29 cellular contexts compared by ENCODE assay signal in genomic region chr16:54901606-54902005, GRCh38. TPM values are rescaled to one million over a fixed set of nuclear protein-coding genes. Genes with fewer than 3 reads are reported as not detected.
"Had no signal": no experiment of that assay in that cellular context is flagged by ENCODE, and none has a peak within 500 bp of the region (broad histone marks: within the 10 kb centered on the region; RNA-seq: fewer than 3 reads in every experiment).

No MANE protein-coding gene starts in this region.

- H3K36me3 Mint-ChIP-seq: stimulated activated effector memory CD8-positive, alpha-beta T cell treated with anti-CD3 and anti-CD28 coated beads, Interleukin-12 subunit alpha, Interleukin-12 subunit beta, amount 100 ng/mL, for 72 hours; stimulated activated memory B cell treated with anti-CD40 and anti-IgM and Interleukin-4, amounts not matched to agents 10 μg/mL and 1 μg/mL and 100 μg/mL, for 72 hours; stimulated activated naive B cell treated with anti-CD40 and anti-IgM and Interleukin-4, amounts not matched to agents 10 μg/mL and 1 μg/mL and 100 μg/mL, for 72 hours had no signal

- H3K27ac ChIP-seq: stomach, suprapubic skin, testis, thoracic aorta, thyroid gland, tibial artery, tibial nerve, transverse colon, upper lobe of left lung, upper lobe of right lung, uterus, vagina had no signal

- H3K27me3 Mint-ChIP-seq: stimulated activated memory B cell treated with anti-CD40 and anti-IgM and Interleukin-4, amounts not matched to agents 10 μg/mL and 1 μg/mL and 100 μg/mL, for 72 hours; stimulated activated naive CD8-positive, alpha-beta T cell treated with anti-CD3 and anti-CD28 coated beads, Interleukin-15, amount 100 ng/mL, for 72 hours; type B pancreatic cell had no signal

- H3K36me3 ChIP-seq: stomach, suprapubic skin, thoracic aorta, thyroid gland, tibial nerve, transverse colon, upper lobe of left lung, upper lobe of right lung, uterus, vagina had no signal

- H3K9me3 ChIP-seq: testis, thoracic aorta, thyroid gland, transverse colon, upper lobe of right lung, vagina had no signal

- DNase-seq: stimulated activated CD4-positive, alpha-beta T cell treated with anti-CD3 and anti-CD28 coated beads, Interleukin-2, amount 100 ng/mL, for 48 hours; stimulated activated CD4-positive, alpha-beta T cell treated with anti-CD3 and anti-CD28 coated beads, Interleukin-4, amount 100 ng/mL, for 1 hour; stimulated activated CD4-positive, alpha-beta T cell treated with anti-CD3 and anti-CD28 coated beads, Interleukin-4, amount 100 ng/mL, for 24 hours; stimulated activated CD4-positive, alpha-beta T cell treated with anti-CD3 and anti-CD28 coated beads, Interleukin-4, amount 100 ng/mL, for 4 hours; stimulated activated CD8-positive, alpha-beta memory T cell treated with anti-CD3 and anti-CD28 coated beads, Interleukin-4, amount 100 ng/mL, for 48 hours; stimulated activated naive B cell treated with anti-CD40 and anti-IgM and Interleukin-4, amounts not matched to agents 10 μg/mL and 1 μg/mL and 100 μg/mL, for 72 hours; stimulated activated naive CD4-positive, alpha-beta T cell; stimulated activated naive CD4-positive, alpha-beta T cell treated with Interleukin-2 at 50 U/mL for 16 hours; stimulated activated naive CD8-positive, alpha-beta T cell treated with anti-CD3 and anti-CD28 coated beads, Interleukin-15, amount 100 ng/mL, for 72 hours; stimulated activated naive CD8-positive, alpha-beta T cell treated with anti-CD3 and anti-CD28 coated beads, Interleukin-15, Interleukin-2, amounts not matched to agents 100 U/mL and 50 U/mL, for 24 hours; stomach; substantia nigra; testis; thyroid gland; tibial artery; transverse colon; trophoblast cell; upper lobe of left lung; upper lobe of right lung; uterus had no signal

- H3K4me1 Mint-ChIP-seq: stimulated activated effector memory CD8-positive, alpha-beta T cell treated with anti-CD3 and anti-CD28 coated beads, Interleukin-12 subunit alpha, Interleukin-12 subunit beta, amount 100 ng/mL, for 72 hours; stimulated activated memory B cell treated with anti-CD40 and anti-IgM and Interleukin-4, amounts not matched to agents 10 μg/mL and 1 μg/mL and 100 μg/mL, for 72 hours; stimulated activated naive CD8-positive, alpha-beta T cell treated with anti-CD3 and anti-CD28 coated beads, Interleukin-15, amount 100 ng/mL, for 72 hours had no signal

- H3K4me3 ChIP-seq: stomach, suprapubic skin, testis, thoracic aorta, thyroid gland, tibial artery, tibial nerve, transverse colon, upper lobe of left lung, upper lobe of right lung, uterus, vagina had no signal

- ATAC-seq: stimulated activated effector memory CD8-positive, alpha-beta T cell treated with anti-CD3 and anti-CD28 coated beads, Interleukin-12 subunit alpha, Interleukin-12 subunit beta, amount 100 ng/mL, for 72 hours; stimulated activated memory B cell treated with anti-CD40 and anti-IgM and Interleukin-4, amounts not matched to agents 10 μg/mL and 1 μg/mL and 100 μg/mL, for 72 hours; stimulated activated naive B cell treated with anti-CD40 and anti-IgM and Interleukin-4, amounts not matched to agents 10 μg/mL and 1 μg/mL and 100 μg/mL, for 72 hours; stimulated activated naive CD8-positive, alpha-beta T cell treated with anti-CD3 and anti-CD28 coated beads, Interleukin-15, amount 100 ng/mL, for 72 hours; stimulated activated naive CD8-positive, alpha-beta T cell treated with anti-CD3 and anti-CD28 coated beads, Interleukin-15, Interleukin-2, amounts not matched to agents 100 U/mL and 50 U/mL, for 24 hours; upper lobe of right lung had no signal

- H3K4me1 ChIP-seq: stomach, suprapubic skin, testis, thyroid gland, tibial artery, tibial nerve, transverse colon, upper lobe of left lung, upper lobe of right lung, uterus, vagina had no signal

- H3K27ac Mint-ChIP-seq: stimulated activated effector memory CD8-positive, alpha-beta T cell treated with anti-CD3 and anti-CD28 coated beads, Interleukin-12 subunit alpha, Interleukin-12 subunit beta, amount 100 ng/mL, for 72 hours; stimulated activated memory B cell treated with anti-CD40 and anti-IgM and Interleukin-4, amounts not matched to agents 10 μg/mL and 1 μg/mL and 100 μg/mL, for 72 hours; stimulated activated naive B cell treated with anti-CD40 and anti-IgM and Interleukin-4, amounts not matched to agents 10 μg/mL and 1 μg/mL and 100 μg/mL, for 72 hours; stimulated activated naive CD8-positive, alpha-beta T cell treated with anti-CD3 and anti-CD28 coated beads, Interleukin-15, amount 100 ng/mL, for 72 hours; stimulated activated naive CD8-positive, alpha-beta T cell treated with anti-CD3 and anti-CD28 coated beads, Interleukin-15, Interleukin-2, amounts not matched to agents 100 ng/mL and 50 ng/mL, for 24 hours; type B pancreatic cell had no signal

- H3K4me3 Mint-ChIP-seq: stimulated activated effector memory CD8-positive, alpha-beta T cell treated with anti-CD3 and anti-CD28 coated beads, Interleukin-12 subunit alpha, Interleukin-12 subunit beta, amount 100 ng/mL, for 72 hours; stimulated activated memory B cell treated with anti-CD40 and anti-IgM and Interleukin-4, amounts not matched to agents 10 μg/mL and 1 μg/mL and 100 μg/mL, for 72 hours; stimulated activated naive B cell treated with anti-CD40 and anti-IgM and Interleukin-4, amounts not matched to agents 10 μg/mL and 1 μg/mL and 100 μg/mL, for 72 hours; stimulated activated naive CD8-positive, alpha-beta T cell treated with anti-CD3 and anti-CD28 coated beads, Interleukin-15, amount 100 ng/mL, for 72 hours; stimulated activated naive CD8-positive, alpha-beta T cell treated with anti-CD3 and anti-CD28 coated beads, Interleukin-15, Interleukin-2, amounts not matched to agents 100 ng/mL and 50 ng/mL, for 24 hours; type B pancreatic cell had no signal

- H3K27me3 ChIP-seq: stomach, suprapubic skin, testis, thyroid gland, tibial artery, tibial nerve, upper lobe of left lung, upper lobe of right lung, uterus, vagina had no signal

- H3K9me3 Mint-ChIP-seq: stimulated activated naive CD8-positive, alpha-beta T cell treated with anti-CD3 and anti-CD28 coated beads, Interleukin-15, amount 100 ng/mL, for 72 hours; type B pancreatic cell had no signal

RNA-seq across cellular contexts. Expression of gene IRX5, which starts 29.1 kb away (rescaled TPM):
- total RNA-seq: temporal lobe, tibial nerve, transverse colon had no signal
